8 cellular contexts compared by ENCODE assay signal in genomic region chr3:138915503-138916498, GRCh38. TPM values are rescaled to one million over a fixed set of nuclear protein-coding genes. Genes with fewer than 3 reads are reported as not detected.
DNase-seq lines count a peak whose midpoint lies in the region; ATAC-seq and TF ChIP-seq lines count a peak whose summit lies in the region.

No MANE protein-coding gene starts in this region.

- H3K36me3 ChIP-seq in HUES6 (ENCODE audit: control insufficient read depth, insufficient read depth, low read length) (no peaks in the 10 kb centered on the region), OCI-LY1 (ENCODE audit: insufficient read depth, low read length) (no peaks in the 10 kb centered on the region), mucosa of descending colon (ENCODE audit: low read depth) (no peaks in the 10 kb centered on the region)

- H3K4me2 ChIP-seq in OCI-LY1 (ENCODE audit: low read length), result peak overlapping the region; percentile 68

- H3K4me3 ChIP-seq in HUES6 (ENCODE audit: low read depth, low read length) (peak overlapping the region; percentile 74), OCI-LY1 (ENCODE audit: low read depth, low read length, poor library complexity, severe bottlenecking) (peak overlapping the region; percentile 63), epithelial cell of esophagus (ENCODE audit: low read length) (peak overlapping the region; percentile 65), mucosa of descending colon (peak overlapping the region; percentile 44)

- H3K9ac ChIP-seq in HUES6 (ENCODE audit: low read length) (peak overlapping the region; percentile 94), OCI-LY1 (ENCODE audit: low read length) (peak overlapping the region; percentile 63)

- intact Hi-C loops in mucosa of descending colon (cut with DNase I, micrococcal nuclease), result loop anchor here in 1 of 2 donors (10.0 kb wide), 1 partner anchor 81 kb away; the partner anchor contains the start of gene PIK3CB

- H3K79me2 ChIP-seq in OCI-LY1 (ENCODE audit: insufficient read depth, low read length), result no peaks in the 10 kb centered on the region

- H3K9me3 ChIP-seq in HUES6 (ENCODE audit: control insufficient read depth, insufficient read depth, low read depth, low read length) (no peaks in the 10 kb centered on the region), OCI-LY1 (ENCODE audit: low read length) (no peaks in the 10 kb centered on the region), mucosa of descending colon (no peaks in the 10 kb centered on the region)

- ATAC-seq in GM21447 (IDR thresholded peaks at IDR 0.05; ENCODE audit: unreplicated experiment), result peak; percentile 90
- peak; percentile 93 for ATAC-seq in mucosa of descending colon

- no peak overlapping the region for H2AFZ ChIP-seq in OCI-LY1 (ENCODE audit: low read length)

- peak overlapping the region; percentile 48 for H3K27ac ChIP-seq in HUES6 (ENCODE audit: low read depth, low read length)
- peak overlapping the region; percentile 33 for H3K27ac ChIP-seq in OCI-LY1 (ENCODE audit: low read depth, low read length, poor library complexity, severe bottlenecking)

- no peaks in the 10 kb centered on the region for H4K20me1 ChIP-seq in OCI-LY1 (ENCODE audit: insufficient read depth, low read length)

- DNase-seq in D341Med (ENCODE audit: low spot score), result peak; percentile 96
- DNase-seq in activated T-cell treated with anti-CD3 and anti-CD28 coated beads for 24 hours (ENCODE audit: low read depth), result peak; percentile 73
- DNase-seq in epithelial cell of esophagus (ENCODE audit: low read depth), result peak; percentile 81
- DNase-seq in mucosa of descending colon, result peak; percentile 94 to 97 (median 95)
- DNase-seq in stimulated activated CD8-positive, alpha-beta memory T cell treated with anti-CD3 and anti-CD28 coated beads, Interleukin-4, amount 100 ng/mL, for 1 hour (ENCODE audit: low read depth in 2 of 2, low spot score in 1 of 2), result peak; percentile 58

- H3F3A ChIP-seq in OCI-LY1 (ENCODE audit: insufficient read depth, low read length), result no peaks in the 10 kb centered on the region

- TF ChIP-seq CTCF in OCI-LY1 (IDR thresholded peaks at IDR 0.05; ENCODE audit: low read length), result peak; percentile 90
- TF ChIP-seq CTCF in epithelial cell of esophagus (IDR thresholded peaks at IDR 0.05; ENCODE audit: insufficient read depth, low read depth, low read length, missing control alignments), result peak; percentile 58
- peak; percentile 95 for TF ChIP-seq CTCF in mucosa of descending colon (IDR thresholded peaks at IDR 0.05)

- H3K4me1 ChIP-seq in HUES6 (ENCODE audit: control insufficient read depth, insufficient read depth, low read length) (peaks cover 5% of the 10 kb centered on the region; the same call in 1 of the 2 replicates), OCI-LY1 (ENCODE audit: insufficient read depth, low read length, severe bottlenecking) (peaks cover 5% of the 10 kb centered on the region), mucosa of descending colon (ENCODE audit: low read depth) (peaks cover 8% of the 10 kb centered on the region)

- H3K27me3 ChIP-seq in HUES6 (ENCODE audit: control insufficient read depth, insufficient read depth, low read length) (0 out of 2 replicates have a peak, but pooled peaks cover 2% of the 10 kb centered on the region), OCI-LY1 (ENCODE audit: insufficient read depth, low read length) (no peaks in the 10 kb centered on the region; the same call in 1 of the 2 replicates)

- H3K9me2 ChIP-seq in OCI-LY1 (ENCODE audit: low read depth, low read length), result no peaks in the 10 kb centered on the region

RNA-seq across cellular contexts. Expression of gene FOXL2, which starts 31.1 kb away (rescaled TPM):
- total RNA-seq in mucosa of descending colon, result under 1 TPM in 1 of 3 donors, not detected in 2; 0.09 TPM

RNA-seq across cellular contexts. Expression of gene FOXL2NB, which starts 31.2 kb away (rescaled TPM):
- total RNA-seq in mucosa of descending colon, result under 1 TPM in 1 of 3 donors, not detected in 2; 0.17 TPM

Comparison
In these comparisons a context has a peak if more than half of its experiments do, and no peak if none do; other contexts are left out.
1. Peak in every context shown above with its lines: DNase-seq, ATAC-seq, H3K4me3 ChIP-seq and H3K27ac ChIP-seq.